ENCODE assay signal across 1 cellular context in the genomic region with DNA sequence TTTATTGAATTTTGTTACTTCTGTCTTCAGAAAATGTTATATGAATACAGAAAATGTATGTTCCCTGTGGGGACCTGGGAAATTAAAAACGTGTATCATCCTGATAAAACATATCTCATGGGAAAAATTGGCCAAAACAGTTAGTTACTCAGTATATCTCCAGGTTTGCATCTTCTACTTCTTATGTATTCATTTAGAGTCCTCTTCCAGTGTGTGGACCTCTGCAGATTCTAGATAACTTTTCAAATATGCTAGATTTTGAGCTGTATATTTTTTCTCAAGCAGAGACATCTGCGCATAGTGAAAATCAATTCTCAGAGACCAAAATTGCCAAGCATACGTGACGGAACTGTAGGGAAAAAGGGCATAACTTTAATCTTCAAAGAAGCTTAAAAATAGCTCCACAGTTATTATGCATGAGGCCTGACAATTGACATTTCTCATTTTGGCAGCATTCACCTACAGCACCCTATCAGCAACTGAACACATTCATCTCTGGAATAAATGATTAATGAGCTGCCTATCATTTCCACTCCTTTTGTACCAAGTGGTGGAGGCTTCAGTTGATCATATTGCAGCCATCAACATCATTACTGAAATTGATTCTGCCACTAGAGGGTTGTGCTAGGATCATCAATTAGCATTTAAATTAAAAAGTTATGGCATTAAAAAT.
TF ChIP-seq lines count a peak whose summit lies in the region.

No MANE protein-coding gene starts in this region.

TF ChIP-seq in K562, 482 proteins besides CTCF, POLR2A, EP300 and RAD21 (continued from another document):
- TF ChIP-seq, protein P1, sequence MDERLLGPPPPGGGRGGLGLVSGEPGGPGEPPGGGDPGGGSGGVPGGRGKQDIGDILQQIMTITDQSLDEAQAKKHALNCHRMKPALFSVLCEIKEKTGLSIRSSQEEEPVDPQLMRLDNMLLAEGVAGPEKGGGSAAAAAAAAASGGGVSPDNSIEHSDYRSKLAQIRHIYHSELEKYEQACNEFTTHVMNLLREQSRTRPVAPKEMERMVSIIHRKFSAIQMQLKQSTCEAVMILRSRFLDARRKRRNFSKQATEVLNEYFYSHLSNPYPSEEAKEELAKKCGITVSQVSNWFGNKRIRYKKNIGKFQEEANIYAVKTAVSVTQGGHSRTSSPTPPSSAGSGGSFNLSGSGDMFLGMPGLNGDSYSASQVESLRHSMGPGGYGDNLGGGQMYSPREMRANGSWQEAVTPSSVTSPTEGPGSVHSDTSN (CRISPR knock-in tag; IDR thresholded peaks at IDR 0.05; ENCODE audit: low read depth) = no peak; the same call in 1 of the 2 replicates
- TF ChIP-seq, protein P1 (tag; conservative IDR thresholded peaks at IDR 0.05; ENCODE audit: low read depth) = peak; percentile 90
- TF ChIP-seq MBD2 (IDR thresholded peaks at IDR 0.05; ENCODE audit: borderline replicate concordance, low read depth) (no peak), ZNF253 (CRISPR knock-in tag; conservative IDR thresholded peaks at IDR 0.05) (no peak), POU5F1 (IDR thresholded peaks at IDR 0.05; ENCODE audit: borderline replicate concordance, low read depth, low read length, partially characterized antibody) (no peak), FOXM1 (IDR thresholded peaks at IDR 0.05; ENCODE audit: low read depth) (0 out of 2 replicates have a peak, but pooled peaks have one; percentile 11), FOXM1 (CRISPR knock-in tag; IDR thresholded peaks at IDR 0.05; ENCODE audit: low read depth) (no peak), ZFX (CRISPR knock-in tag; IDR thresholded peaks at IDR 0.05) (no peak), RHOXF2B (CRISPR knock-in tag; conservative IDR thresholded peaks at IDR 0.05) (no peak), COPS2 (conservative IDR thresholded peaks at IDR 0.05) (no peak), PKNOX1 (IDR thresholded peaks at IDR 0.05) (peak; percentile 85), TOE1 (IDR thresholded peaks at IDR 0.05; ENCODE audit: borderline replicate concordance) (no peak), TOE1 (CRISPR knock-in tag; IDR thresholded peaks at IDR 0.05; ENCODE audit: borderline replicate concordance, low read depth) (no peak), TAL1 (IDR thresholded peaks at IDR 0.05) (peak; percentile 49; the same call in 1 of the 2 replicates), SNAPC5 (CRISPR knock-in tag; IDR thresholded peaks at IDR 0.05) (no peak), DPF2 (IDR thresholded peaks at IDR 0.05) (peak; percentile 61), NFIC (IDR thresholded peaks at IDR 0.05) (peak; percentile 23; the same call in 1 of the 2 replicates), MEIS2 (IDR thresholded peaks at IDR 0.05; ENCODE audit: partially characterized antibody) (peak; percentile 97), TAF7 (tag; IDR thresholded peaks at IDR 0.05) (no peak), TEAD4 (IDR thresholded peaks at IDR 0.05; ENCODE audit: low read length) (peak; percentile 43; the same call in 1 of the 2 replicates), TEAD4 (CRISPR knock-in tag; IDR thresholded peaks at IDR 0.05; ENCODE audit: borderline replicate concordance) (no peak), CBX2 (IDR thresholded peaks at IDR 0.05; ENCODE audit: insufficient read depth, low read length, poor library complexity, severe bottlenecking) (no peak), ZNF551 (CRISPR knock-in tag; IDR thresholded peaks at IDR 0.05) (no peak), CBFA2T2 (conservative IDR thresholded peaks at IDR 0.05) (peak; percentile 46), HNRNPUL1 (IDR thresholded peaks at IDR 0.05; ENCODE audit: low read length) (no peak), SMAD3 (CRISPR knock-in tag; conservative IDR thresholded peaks at IDR 0.05) (no peak), NCOR1 (IDR thresholded peaks at IDR 0.05) (peak; percentile 38)
- TF ChIP-seq, protein P2, sequence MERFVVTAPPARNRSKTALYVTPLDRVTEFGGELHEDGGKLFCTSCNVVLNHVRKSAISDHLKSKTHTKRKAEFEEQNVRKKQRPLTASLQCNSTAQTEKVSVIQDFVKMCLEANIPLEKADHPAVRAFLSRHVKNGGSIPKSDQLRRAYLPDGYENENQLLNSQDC (CRISPR knock-in tag; IDR thresholded peaks at IDR 0.05) = no peak
